12 cellular contexts compared by ENCODE assay signal in genomic region chr3:42980209-42980608, GRCh38. TPM values are rescaled to one million over a fixed set of nuclear protein-coding genes. Genes with fewer than 3 reads are reported as not detected.
DNase-seq lines count a peak whose midpoint lies in the region; ATAC-seq and TF ChIP-seq lines count a peak whose summit lies in the region.
"Had no signal": no experiment of that assay in that cellular context is flagged by ENCODE, and none has a peak within 500 bp of the region (broad histone marks: within the 10 kb centered on the region; RNA-seq: fewer than 3 reads in every experiment).

No MANE protein-coding gene starts in this region.

- H3K4me3 ChIP-seq in dorsolateral prefrontal cortex (peak overlapping the region in 56 of 59 donors; percentile 2 to 82 (median 66)), upper lobe of left lung (peak overlapping the region in 3 of 4 donors; percentile 52 to 80 (median 61)), smooth muscle cell (no peak overlapping the region)

- ATAC-seq in naive B cell (ENCODE audit: low read depth in 2 of 2): no peak
- peak in 1 of 2 donors; percentile 3 for ATAC-seq in upper lobe of left lung (ENCODE audit: low FRiP score in 2 of 2)
- ATAC-seq in GM18502 (IDR thresholded peaks at IDR 0.05; ENCODE audit: poor library complexity, unreplicated experiment): no peak

- peaks cover 7 to 15% (median 13%) of the 10 kb centered on the region in 4 donors for H3K4me1 ChIP-seq in upper lobe of left lung
- peaks cover 17% of the 10 kb centered on the region for H3K4me1 ChIP-seq in smooth muscle cell (ENCODE audit: low read depth)

- H3K36me3 ChIP-seq in upper lobe of left lung (no peaks in the 10 kb centered on the region), smooth muscle cell (ENCODE audit: low read depth) (no peaks in the 10 kb centered on the region)
- H3K36me3 ChIP-seq: adrenal gland had no signal

- intact Hi-C loops in dorsolateral prefrontal cortex (cut with DNase I): loop anchor here in 1 of 2 donors (10.0 kb wide), 1 partner anchor 115 kb away; no protein-coding TSS in a partner anchor

- no peak for TF ChIP-seq POLR2A in upper lobe of left lung (IDR thresholded peaks at IDR 0.05)

- 88 to 89% methylated on average over 12 of the region's 12 CpGs for WGBS in upper lobe of left lung, 2 donors
- 56% methylated on average over 12 of the region's 12 CpGs for WGBS in smooth muscle cell (ENCODE audit: low lambda C conversion rate)

- peaks cover 18% of the 10 kb centered on the region for H3K27me3 Mint-ChIP-seq in activated naive CD4-positive, alpha-beta T cell treated with anti-CD3 and anti-CD28 coated beads, Interleukin-2, amount 50 U/mL, for 24 hours
- peaks cover 36 to 71% (median 46%) of the 10 kb centered on the region in 3 donors for H3K27me3 Mint-ChIP-seq in naive B cell

- H3K27ac Mint-ChIP-seq in activated naive CD4-positive, alpha-beta T cell treated with anti-CD3 and anti-CD28 coated beads, Interleukin-2, amount 50 U/mL, for 24 hours: no peak overlapping the region
- no peak overlapping the region for H3K27ac Mint-ChIP-seq in naive B cell
- H3K27ac Mint-ChIP-seq: stimulated activated naive CD8-positive, alpha-beta T cell treated with anti-CD3 and anti-CD28 coated beads, Interleukin-15, Interleukin-2, amounts not matched to agents 100 ng/mL and 50 ng/mL, for 24 hours had no signal

- no peak for TF ChIP-seq EP300 in upper lobe of left lung (IDR thresholded peaks at IDR 0.05)

- no peak overlapping the region for H3K4me2 ChIP-seq in smooth muscle cell

- H3K9me3 ChIP-seq in upper lobe of left lung (no peaks in the 10 kb centered on the region), smooth muscle cell (replicated peaks; ENCODE audit: low read depth) (no peaks in the 10 kb centered on the region)
- H3K9me3 ChIP-seq: adrenal gland had no signal

- H3K79me2 ChIP-seq in smooth muscle cell (ENCODE audit: low read depth): no peaks in the 10 kb centered on the region

- no peak for DNase-seq in activated naive CD4-positive, alpha-beta T cell treated with anti-CD3 and anti-CD28 coated beads, Interleukin-2, amount 50 U/mL, for 16 hours
- DNase-seq in dorsolateral prefrontal cortex (no peak), naive B cell (no peak), upper lobe of left lung (peak in 1 of 2 donors; percentile 47), smooth muscle cell (lab: John Stamatoyannopoulos, UW; ENCODE audit: unreplicated experiment) (no peak), SW480 (ENCODE audit: low spot score) (no peak)
- DNase-seq: NCI-H1436, NCI-H774 had no signal

- peaks cover 7% of the 10 kb centered on the region for H3K4me1 Mint-ChIP-seq in activated naive CD4-positive, alpha-beta T cell treated with anti-CD3 and anti-CD28 coated beads, Interleukin-2, amount 50 U/mL, for 24 hours
- H3K4me1 Mint-ChIP-seq in naive B cell: peaks cover 0 to 18% (median 7%) of the 10 kb centered on the region in 3 donors

- H3K9ac ChIP-seq in smooth muscle cell (ENCODE audit: low read depth): no peak overlapping the region

- no peak for TF ChIP-seq CTCF in dorsolateral prefrontal cortex (IDR thresholded peaks at IDR 0.05 in 54 of 56, conservative IDR thresholded peaks at IDR 0.05 in 2 of 56; ENCODE audit: low read depth in 1 of 56, partially characterized antibody in 56 of 56)
- no peak for TF ChIP-seq CTCF in upper lobe of left lung (IDR thresholded peaks at IDR 0.05)
- no peak for TF ChIP-seq CTCF in smooth muscle cell (IDR thresholded peaks at IDR 0.05; ENCODE audit: borderline replicate concordance, insufficient read depth, poor library complexity, severe bottlenecking)

- peaks cover 0 to 19% (median 0%) of the 10 kb centered on the region in 45 donors for H3K27me3 ChIP-seq in dorsolateral prefrontal cortex
- no peaks in the 10 kb centered on the region for H3K27me3 ChIP-seq in upper lobe of left lung
- peaks cover 58% of the 10 kb centered on the region for H3K27me3 ChIP-seq in smooth muscle cell (ENCODE audit: low read depth)
- H3K27me3 ChIP-seq: adrenal gland had no signal

- peak overlapping the region in 8 of 59 donors; percentile 1 to 51 (median 22) for H3K27ac ChIP-seq in dorsolateral prefrontal cortex
- H3K27ac ChIP-seq in upper lobe of left lung: no peak overlapping the region
- no peak overlapping the region for H3K27ac ChIP-seq in smooth muscle cell (ENCODE audit: low read depth)

- H4K20me1 ChIP-seq in smooth muscle cell (ENCODE audit: low read depth): no peaks in the 10 kb centered on the region

- H3F3A ChIP-seq in smooth muscle cell (ENCODE audit: low read depth): no peaks in the 10 kb centered on the region

- H3K9me3 Mint-ChIP-seq in activated naive CD4-positive, alpha-beta T cell treated with anti-CD3 and anti-CD28 coated beads, Interleukin-2, amount 50 U/mL, for 24 hours: no peaks in the 10 kb centered on the region
- H3K9me3 Mint-ChIP-seq in naive B cell: peaks cover 5 to 18% (median 11%) of the 10 kb centered on the region in 7 donors

- H3K4me3 Mint-ChIP-seq in activated naive CD4-positive, alpha-beta T cell treated with anti-CD3 and anti-CD28 coated beads, Interleukin-2, amount 50 U/mL, for 24 hours: peak overlapping the region; percentile 30
- peak overlapping the region in 5 of 8 donors; percentile 29 to 68 (median 55) for H3K4me3 Mint-ChIP-seq in naive B cell

- H2AFZ ChIP-seq in smooth muscle cell (ENCODE audit: low read depth): no peak overlapping the region

- H3K36me3 Mint-ChIP-seq in activated naive CD4-positive, alpha-beta T cell treated with anti-CD3 and anti-CD28 coated beads, Interleukin-2, amount 50 U/mL, for 24 hours: no peaks in the 10 kb centered on the region
- H3K36me3 Mint-ChIP-seq in naive B cell: peaks cover 4 to 10% of the 10 kb centered on the region in 2 donors

RNA-seq across cellular contexts. Expression of gene GASK1A, which starts 1.1 kb away (rescaled TPM):
- 10 to 100 TPM in 113 of 120 experiments, 1 to 10 TPM in 7; 8.4 to 31.4 (median 14.8) TPM for total RNA-seq in dorsolateral prefrontal cortex
- not detected for polyA plus RNA-seq in naive B cell (ENCODE audit: low read depth in 6 of 6)
- 1 to 10 TPM; 2.5 to 9.4 (median 7.7) TPM for total RNA-seq in upper lobe of left lung
- 0.04 and 0.76 TPM in 2 replicates for total RNA-seq in smooth muscle cell
- 0.11 TPM in 1 of 2 replicates, not detected in the other for polyA plus RNA-seq in smooth muscle cell
